ENCODE assay signal across 8 cellular contexts in genomic region chr6:17156112-17156921, GRCh38. TPM values are rescaled to one million over a fixed set of nuclear protein-coding genes. Genes with fewer than 3 reads are reported as not detected.
DNase-seq lines count a peak whose midpoint lies in the region; ATAC-seq, FAIRE-seq and TF ChIP-seq lines count a peak whose summit lies in the region.

No MANE protein-coding gene starts in this region.

- no peak for TF ChIP-seq POLR2A in body of pancreas (IDR thresholded peaks at IDR 0.05)
- no peak for TF ChIP-seq POLR2A in GM18505 (IDR thresholded peaks at IDR 0.05; ENCODE audit: borderline replicate concordance, extremely low read depth, insufficient read depth, insufficient read length)

- peaks cover 6% of the 10 kb centered on the region for H3K4me1 ChIP-seq in body of pancreas

- H3K9me3 ChIP-seq in body of pancreas: peaks cover 0 to 8% (median 0%) of the 10 kb centered on the region in 3 donors

- ATAC-seq in GM21360 (IDR thresholded peaks at IDR 0.05; ENCODE audit: unreplicated experiment): peak; percentile 51
- ATAC-seq in body of pancreas: peak; percentile 65
- ATAC-seq in GM18505 (IDR thresholded peaks at IDR 0.05; ENCODE audit: unreplicated experiment): no peak

- TF ChIP-seq CTCF in AG10803 (conservative IDR thresholded peaks at IDR 0.05; ENCODE audit: low read length) (peak; percentile 89), body of pancreas (IDR thresholded peaks at IDR 0.05) (peak; percentile 61 to 90 (median 77))

- H3K27ac ChIP-seq in body of pancreas: no peak overlapping the region

- H3K4me3 ChIP-seq in AG10803 (ENCODE audit: low read length) (no peak overlapping the region), body of pancreas (no peak overlapping the region)

- intact Hi-C loops in body of pancreas (cut with DNase I): no loop called here

- no peaks in the 10 kb centered on the region for H3K27me3 ChIP-seq in body of pancreas

- peak; percentile 81 for FAIRE-seq in TTC549 (lab: Jason Lieb, UNC)

- no peaks in the 10 kb centered on the region for H3K36me3 ChIP-seq in body of pancreas (replicated peaks in 1 of 2; ENCODE audit: insufficient read depth in 1 of 2, low read depth in 2 of 2)

- WGBS in body of pancreas, 2 donors: 29 to 36% methylated on average over 4 of the region's 4 CpGs

- DNase-seq in AG10803 (ENCODE audit: low read depth): peak; percentile 91
- peak; percentile 55 for DNase-seq in NCI-H2029 (lab: John Stamatoyannopoulos, UW)
- DNase-seq in body of pancreas: peak; percentile 78 to 87 (median 82)
- DNase-seq in iPS-NIHi7 (ENCODE audit: extremely low spot score): peak; percentile 48
- peak; percentile 70 for DNase-seq in stimulated activated CD4-positive, alpha-beta T cell treated with anti-CD3 and anti-CD28 coated beads, Interleukin-15, amount 100 ng/mL, for 24 hours

RNA-seq across cellular contexts. Expression of gene STMND1, which starts 54.5 kb away (rescaled TPM):
- total RNA-seq in body of pancreas: under 1 TPM in 1 of 2 donors, not detected in 1; 0.26 TPM
